Comparison of ENCODE assay signal across 20 cellular contexts in genomic region chr5:17151686-17152085, GRCh38.
A peak's percentile ranks its signal among the peaks of the same experiment; 100 is the strongest.
DNase-seq lines count a peak whose midpoint lies in the region; ATAC-seq, FAIRE-seq and TF ChIP-seq lines count a peak whose summit lies in the region.
"Had no signal": no experiment of that assay in that cellular context is flagged by ENCODE, and none has a peak within 500 bp of the region (broad histone marks: within the 10 kb centered on the region; RNA-seq: fewer than 3 reads in every experiment).

No MANE protein-coding gene starts in this region.

- H3K36me3 ChIP-seq in H7 (replicated peaks; ENCODE audit: control insufficient read depth, insufficient read depth, low read length) (no peaks in the 10 kb centered on the region), astrocyte (ENCODE audit: insufficient read depth, low read length) (no peaks in the 10 kb centered on the region), smooth muscle cell (ENCODE audit: low read depth) (no peaks in the 10 kb centered on the region)
- H3K36me3 ChIP-seq: SJSA1 had no signal

- H3K4me2 ChIP-seq in astrocyte (ENCODE audit: low read length) = peak overlapping the region; percentile 60
- peak overlapping the region; percentile 42 for H3K4me2 ChIP-seq in smooth muscle cell
- H3K4me2 ChIP-seq: KMS-11 had no signal

- H3K4me3 ChIP-seq in H7 (ENCODE audit: insufficient read depth, low read depth, low read length) (no peak overlapping the region), astrocyte (ENCODE audit: insufficient read depth, low read depth, low read length) (no peak overlapping the region), smooth muscle cell (no peak overlapping the region)
- H3K4me3 ChIP-seq: SJSA1 had no signal

- no peak overlapping the region for H2AFZ ChIP-seq in astrocyte (ENCODE audit: low read depth, low read length)
- H2AFZ ChIP-seq in smooth muscle cell (ENCODE audit: low read depth) = no peak overlapping the region

- H3K4me1 ChIP-seq in astrocyte (ENCODE audit: insufficient read depth, low read length) = peaks cover 26% of the 10 kb centered on the region
- H3K4me1 ChIP-seq in smooth muscle cell (ENCODE audit: low read depth) = peaks cover 4% of the 10 kb centered on the region

- H3K4me1 Mint-ChIP-seq in astrocyte (ENCODE audit: low read depth, unreplicated experiment) = peaks cover 26% of the 10 kb centered on the region
- H3K4me1 Mint-ChIP-seq: B cell had no signal

- DNase-seq in H7 = peak; percentile 41
- peak; percentile 36 for DNase-seq in astrocyte (ENCODE audit: low read depth)
- peak; percentile 64 for DNase-seq in iPS-NIHi7 (ENCODE audit: extremely low spot score)
- DNase-seq in smooth muscle cell (lab: John Stamatoyannopoulos, UW; ENCODE audit: unreplicated experiment) = no peak
- no peak for DNase-seq in activated CD4-positive, alpha-beta T cell treated with anti-CD3 and anti-CD28 coated beads, Interleukin-2, amount 50 U/mL, for 48 hours
- DNase-seq: CD4-positive, alpha-beta T cell; DMS79 treated with DMSO at 0.1 percent for 48 hours; HCEC 1CT; NCI-H1092; NCI-H2107; NCI-H345; NCI-H526 treated with DMSO at 0.1 percent for 48 hours; NK-92 treated with Interleukin-12 subunit alpha and Interleukin-12 subunit beta, amount 100 ng/mL, for 24 hours had no signal

- H3K27me3 Mint-ChIP-seq in astrocyte (ENCODE audit: low read depth, unreplicated experiment) = no peaks in the 10 kb centered on the region
- H3K27me3 Mint-ChIP-seq: B cell; CD4-positive, alpha-beta T cell had no signal

- peaks cover 7% of the 10 kb centered on the region for H3F3A ChIP-seq in smooth muscle cell (ENCODE audit: low read depth)

- H3K9me3 ChIP-seq in astrocyte (ENCODE audit: insufficient read depth, low read depth, low read length) = no peaks in the 10 kb centered on the region
- no peaks in the 10 kb centered on the region for H3K9me3 ChIP-seq in smooth muscle cell (replicated peaks; ENCODE audit: low read depth)

- H4K20me1 ChIP-seq in astrocyte (ENCODE audit: insufficient read depth, low read length) (no peaks in the 10 kb centered on the region), smooth muscle cell (ENCODE audit: low read depth) (no peaks in the 10 kb centered on the region)

- WGBS in smooth muscle cell (ENCODE audit: low lambda C conversion rate) = 29% methylated on average over 8 of the region's 8 CpGs

- no peak for FAIRE-seq in astrocyte (lab: Jason Lieb, UNC)
- FAIRE-seq: D721Med had no signal

- H3K36me3 Mint-ChIP-seq in astrocyte (ENCODE audit: low read depth, unreplicated experiment) = peaks cover 2% of the 10 kb centered on the region

- no peak overlapping the region for H3K4me3 Mint-ChIP-seq in astrocyte (ENCODE audit: unreplicated experiment)
- H3K4me3 Mint-ChIP-seq: B cell; CD4-positive, alpha-beta T cell had no signal

- TF ChIP-seq CTCF in astrocyte (IDR thresholded peaks at IDR 0.05; ENCODE audit: insufficient read depth, low read depth, low read length) = no peak
- no peak for TF ChIP-seq CTCF in smooth muscle cell (IDR thresholded peaks at IDR 0.05; ENCODE audit: borderline replicate concordance, insufficient read depth, poor library complexity, severe bottlenecking)

- H3K27me3 ChIP-seq in H7 (ENCODE audit: control insufficient read depth, insufficient read depth, low read length) = peaks cover 2% of the 10 kb centered on the region; the same call in 1 of the 2 replicates
- no peaks in the 10 kb centered on the region for H3K27me3 ChIP-seq in astrocyte (ENCODE audit: insufficient read depth, low read length)
- no peaks in the 10 kb centered on the region for H3K27me3 ChIP-seq in smooth muscle cell (ENCODE audit: low read depth)
- H3K27me3 ChIP-seq: SJSA1 had no signal

- H3K27ac ChIP-seq in astrocyte (ENCODE audit: low read depth, low read length) (peak overlapping the region; percentile 20), smooth muscle cell (ENCODE audit: low read depth) (peak overlapping the region; percentile 44)
- H3K27ac ChIP-seq: KMS-11, RWPE1, SJSA1 had no signal

- no peaks in the 10 kb centered on the region for H3K79me2 ChIP-seq in astrocyte (ENCODE audit: insufficient read depth, low read length)
- no peaks in the 10 kb centered on the region for H3K79me2 ChIP-seq in smooth muscle cell (ENCODE audit: low read depth)

- no peak for ATAC-seq in HG02981 (IDR thresholded peaks at IDR 0.05; ENCODE audit: unreplicated experiment)
- ATAC-seq in GM21786 (IDR thresholded peaks at IDR 0.05; ENCODE audit: unreplicated experiment) = no peak

- H3K27ac Mint-ChIP-seq in astrocyte (ENCODE audit: unreplicated experiment) = peak overlapping the region; percentile 72
- H3K27ac Mint-ChIP-seq: B cell; CD4-positive, alpha-beta T cell had no signal

- no peaks in the 10 kb centered on the region for H3K9me3 Mint-ChIP-seq in astrocyte (ENCODE audit: unreplicated experiment)
- H3K9me3 Mint-ChIP-seq: CD4-positive, alpha-beta T cell had no signal

- H3K9ac ChIP-seq in astrocyte (ENCODE audit: low read length) = peak overlapping the region; percentile 25
- no peak overlapping the region for H3K9ac ChIP-seq in smooth muscle cell (ENCODE audit: low read depth)
- H3K9ac ChIP-seq: KMS-11 had no signal

Comparison
In these comparisons a context has a peak if more than half of its experiments do, and no peak if none do; other contexts are left out.
1. DNase-seq: peak in H7 (single experiment), astrocyte (single experiment) and iPS-NIHi7 (single experiment); none in smooth muscle cell (single experiment) and activated CD4-positive, alpha-beta T cell treated with anti-CD3 and anti-CD28 coated beads, Interleukin-2, amount 50 U/mL, for 48 hours (0 of 2).